ENCODE assay signal across 30 cellular contexts in the genomic region with DNA sequence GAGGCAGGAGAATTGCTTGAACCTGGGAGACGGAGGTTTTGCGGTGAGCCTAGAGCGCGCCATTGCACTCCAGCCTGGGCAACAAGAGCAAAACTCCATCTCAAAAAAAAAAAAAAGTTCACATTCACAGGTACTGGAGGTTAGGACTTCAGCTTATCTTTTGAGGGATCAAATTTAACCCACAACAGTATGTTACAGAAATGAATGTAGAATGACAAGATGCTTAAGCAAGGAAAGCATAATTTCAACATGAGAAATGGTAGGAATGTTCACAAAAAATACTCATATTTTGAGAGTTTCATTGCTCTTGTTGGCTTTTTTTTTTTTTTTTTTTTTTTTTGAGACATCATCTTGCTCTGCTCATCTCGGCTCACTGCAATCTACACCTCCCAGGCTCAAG. TPM values are rescaled to one million over a fixed set of nuclear protein-coding genes. Genes with fewer than 3 reads are reported as not detected.
"Had no signal": no experiment of that assay in that cellular context is flagged by ENCODE, and none has a peak within 500 bp of the region (broad histone marks: within the 10 kb centered on the region; RNA-seq: fewer than 3 reads in every experiment).

No MANE protein-coding gene starts in this region.

- H3K9me3 ChIP-seq: ascending aorta, breast epithelium, colonic mucosa had no signal

- H3K27ac Mint-ChIP-seq: activated CD4-positive, alpha-beta memory T cell treated with anti-CD3 and anti-CD28 coated beads for 36 hours; activated CD4-positive, alpha-beta T cell treated with anti-CD3 and anti-CD28 coated beads for 36 hours; activated CD4-positive, alpha-beta T cell treated with anti-CD3 and anti-CD28 coated beads, Interleukin-2, amount 10 ng/mL, durations not matched to agents 24 days and 14 days; activated CD8-positive, alpha-beta T cell treated with anti-CD3 and anti-CD28 coated beads, Interleukin-2, amount 10 ng/mL, durations not matched to agents 7 days and 5 days; activated naive CD4-positive, alpha-beta T cell treated with anti-CD3 and anti-CD28 coated beads for 36 hours; activated naive CD4-positive, alpha-beta T cell treated with anti-CD3 and anti-CD28 coated beads, Interleukin-2, amount 50 U/mL, for 72 hours; activated naive CD8-positive, alpha-beta T cell treated with anti-CD3 and anti-CD28 coated beads, Interleukin-2, amount 10 ng/mL, durations not matched to agents 7 days and 5 days; activated T-cell treated with anti-CD3 and anti-CD28 coated beads, Interleukin-2, amount 50 U/mL, for 24 hours; activated T-cell treated with anti-CD3 and anti-CD28 coated beads, Interleukin-2, amount 50 U/mL, for 72 hours; brain; endodermal cell had no signal

- H3K4me3 ChIP-seq: ascending aorta, breast epithelium, cardiac muscle cell, colonic mucosa had no signal

- H3K36me3 ChIP-seq: ascending aorta, breast epithelium, cardiac muscle cell, colonic mucosa had no signal

- H3K36me3 Mint-ChIP-seq: brain had no signal

- H3K27me3 Mint-ChIP-seq: activated CD4-positive, alpha-beta memory T cell treated with anti-CD3 and anti-CD28 coated beads for 36 hours; activated CD4-positive, alpha-beta T cell treated with anti-CD3 and anti-CD28 coated beads for 36 hours; activated T-cell treated with anti-CD3 and anti-CD28 coated beads, Interleukin-2, amount 50 U/mL, for 24 hours had no signal

- H3K9me3 Mint-ChIP-seq: activated CD4-positive, alpha-beta memory T cell treated with anti-CD3 and anti-CD28 coated beads for 36 hours; activated naive CD4-positive, alpha-beta T cell treated with anti-CD3 and anti-CD28 coated beads for 36 hours; activated naive CD4-positive, alpha-beta T cell treated with anti-CD3 and anti-CD28 coated beads, Interleukin-2, amount 50 U/mL, for 72 hours; activated naive CD8-positive, alpha-beta T cell treated with anti-CD3 and anti-CD28 coated beads, Interleukin-2, amount 10 ng/mL, durations not matched to agents 7 days and 5 days; activated T-cell treated with anti-CD3 and anti-CD28 coated beads, Interleukin-2, amount 50 U/mL, for 24 hours; activated T-cell treated with anti-CD3 and anti-CD28 coated beads, Interleukin-2, amount 50 U/mL, for 72 hours; endodermal cell had no signal

- H3K4me3 Mint-ChIP-seq: activated CD4-positive, alpha-beta memory T cell treated with anti-CD3 and anti-CD28 coated beads for 36 hours; activated CD4-positive, alpha-beta T cell treated with anti-CD3 and anti-CD28 coated beads for 36 hours; activated CD4-positive, alpha-beta T cell treated with anti-CD3 and anti-CD28 coated beads, Interleukin-2, amount 10 ng/mL, durations not matched to agents 24 days and 14 days; activated CD8-positive, alpha-beta T cell treated with anti-CD3 and anti-CD28 coated beads, Interleukin-2, amount 10 ng/mL, durations not matched to agents 7 days and 5 days; activated naive CD4-positive, alpha-beta T cell treated with anti-CD3 and anti-CD28 coated beads for 36 hours; activated naive CD8-positive, alpha-beta T cell treated with anti-CD3 and anti-CD28 coated beads, Interleukin-2, amount 10 ng/mL, durations not matched to agents 7 days and 5 days; activated T-cell treated with anti-CD3 and anti-CD28 coated beads, Interleukin-2, amount 50 U/mL, for 24 hours; activated T-cell treated with anti-CD3 and anti-CD28 coated beads, Interleukin-2, amount 50 U/mL, for 72 hours; endodermal cell had no signal

- H3K27ac ChIP-seq: ascending aorta, breast epithelium, cardiac muscle cell, colonic mucosa had no signal

- H3K27me3 ChIP-seq: ascending aorta, breast epithelium, cardiac muscle cell, colonic mucosa had no signal

- DNase-seq: activated CD4-positive, alpha-beta memory T cell treated with anti-CD3 and anti-CD28 coated beads for 36 hours; activated CD4-positive, alpha-beta T cell treated with anti-CD3 and anti-CD28 coated beads for 36 hours; activated CD4-positive, alpha-beta T cell treated with anti-CD3 and anti-CD28 coated beads, Interleukin-2, amount 10 ng/mL, durations not matched to agents 24 days and 14 days; activated CD4-positive, CD25-positive, alpha-beta regulatory T cell; activated CD4-positive, CD25-positive, alpha-beta regulatory T cell treated with anti-CD3 and anti-CD28 coated beads, Interleukin-2, amount 50 U/mL, for 72 hours; activated CD8-positive, alpha-beta memory T cell treated with anti-CD3 and anti-CD28 coated beads, Interleukin-2, amount 50 U/mL, for 48 hours; activated CD8-positive, alpha-beta T cell treated with anti-CD3 and anti-CD28 coated beads, Interleukin-2, amount 10 ng/mL, durations not matched to agents 7 days and 5 days; activated effector memory CD4-positive, alpha-beta T cell treated with Interleukin-2 at 50 U/mL for 16 hours; activated gamma-delta T cell treated with Interleukin-2 at 50 U/mL for 16 hours; activated naive CD4-positive, alpha-beta T cell treated with anti-CD3 and anti-CD28 coated beads for 36 hours; activated naive CD8-positive, alpha-beta T cell treated with anti-CD3 and anti-CD28 coated beads, Interleukin-2, amount 10 ng/mL, durations not matched to agents 7 days and 5 days; activated T-cell treated with anti-CD3 and anti-CD28 coated beads for 4 hours; activated T-cell treated with anti-CD3 and anti-CD28 coated beads, Interleukin-2, amount 50 U/mL, for 24 hours; activated T-cell treated with anti-CD3 and anti-CD28 coated beads, Interleukin-2, amount 50 U/mL, for 72 hours; central memory CD4-positive, alpha-beta T cell; cerebellar nuclear complex; colonic mucosa; effector memory CD4-positive, alpha-beta T cell; endodermal cell; foreskin fibroblast; head of caudate nucleus; T-helper 1 cell had no signal

- ATAC-seq: activated CD4-positive, alpha-beta T cell treated with anti-CD3 and anti-CD28 coated beads for 36 hours; activated CD8-positive, alpha-beta T cell treated with anti-CD3 and anti-CD28 coated beads, Interleukin-2, amount 10 ng/mL, durations not matched to agents 7 days and 5 days; activated naive CD4-positive, alpha-beta T cell treated with anti-CD3 and anti-CD28 coated beads, Interleukin-2, amount 50 U/mL, for 72 hours; activated T-cell treated with anti-CD3 and anti-CD28 coated beads, Interleukin-2, amount 50 U/mL, for 72 hours; esophagus mucosa had no signal

RNA-seq across cellular contexts. Expression of a gene that starts 32.3 kb away (rescaled TPM):
- total RNA-seq: activated CD4-positive, alpha-beta T cell treated with anti-CD3 and anti-CD28 coated beads for 36 hours; activated CD4-positive, alpha-beta T cell treated with anti-CD3 and anti-CD28 coated beads, Interleukin-2, amount 10 ng/mL, durations not matched to agents 24 days and 14 days; activated CD8-positive, alpha-beta memory T cell treated with anti-CD3 and anti-CD28 coated beads for 36 hours; activated CD8-positive, alpha-beta T cell treated with anti-CD3 and anti-CD28 coated beads, Interleukin-2, amount 10 ng/mL, durations not matched to agents 7 days and 5 days; activated naive CD4-positive, alpha-beta T cell treated with anti-CD3 and anti-CD28 coated beads for 36 hours; activated naive CD4-positive, alpha-beta T cell treated with anti-CD3 and anti-CD28 coated beads, Interleukin-2, amount 50 U/mL, for 72 hours; activated naive CD8-positive, alpha-beta T cell treated with anti-CD3 and anti-CD28 coated beads, Interleukin-2, amount 10 ng/mL, durations not matched to agents 7 days and 5 days; activated T-cell treated with anti-CD3 and anti-CD28 coated beads, Interleukin-2, amount 50 U/mL, for 72 hours; ascending aorta; endodermal cell; frontal cortex had no signal
